In the genomic region with DNA sequence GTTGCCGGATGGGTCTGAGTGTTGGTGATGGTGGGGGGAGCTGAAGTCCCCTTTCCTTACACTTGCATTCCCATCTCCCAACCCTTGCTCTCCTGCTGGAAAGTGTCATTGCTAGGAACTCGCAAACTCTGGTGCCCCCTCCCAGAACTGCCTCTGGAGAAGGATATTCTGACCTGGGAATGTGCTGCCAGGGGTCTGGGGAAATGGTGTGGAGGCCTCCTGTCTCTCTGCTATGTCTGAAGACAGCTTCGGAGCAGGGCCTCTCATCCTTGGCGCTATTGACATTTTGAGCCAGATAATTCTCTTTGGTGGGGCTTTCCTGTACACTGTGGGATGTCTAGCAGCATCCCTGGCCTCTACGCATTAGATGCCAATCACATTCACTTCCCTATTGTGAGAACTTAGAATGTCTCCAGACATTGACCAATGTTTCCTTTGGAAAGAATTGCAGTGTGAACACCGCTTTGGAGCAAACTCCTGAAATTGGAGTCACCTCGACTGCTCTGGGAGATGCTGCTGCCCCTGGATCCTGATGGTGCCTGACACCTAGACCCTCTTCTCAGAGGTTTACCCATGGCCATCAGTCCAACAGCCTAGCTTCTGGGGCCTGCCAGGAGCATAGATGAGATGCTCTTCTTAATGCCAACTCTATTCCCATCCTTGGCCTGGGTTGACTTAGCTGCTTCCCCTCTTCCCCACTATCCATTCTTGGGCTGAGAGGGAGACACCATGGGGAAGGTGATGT, we compare ENCODE assay signal across 20 cellular contexts. TPM values are rescaled to one million over a fixed set of nuclear protein-coding genes. Genes with fewer than 3 reads are reported as not detected.
"Had no signal": no experiment of that assay in that cellular context is flagged by ENCODE, and none has a peak within 500 bp of the region (broad histone marks: within the 10 kb centered on the region; RNA-seq: fewer than 3 reads in every experiment).

No MANE protein-coding gene starts in this region.

- H3K4me1 Mint-ChIP-seq: naive B cell had no signal

- H3K36me3 Mint-ChIP-seq: naive B cell; stimulated activated naive B cell treated with anti-CD40 and anti-IgM and Interleukin-4, amounts not matched to agents 10 μg/mL and 1 μg/mL and 100 μg/mL, for 72 hours had no signal

- H3K27me3 ChIP-seq: dorsolateral prefrontal cortex, gastrocnemius medialis, right lobe of liver, upper lobe of right lung had no signal

- H3K4me3 Mint-ChIP-seq: naive B cell; stimulated activated naive B cell treated with anti-CD40 and anti-IgM and Interleukin-4, amounts not matched to agents 10 μg/mL and 1 μg/mL and 100 μg/mL, for 72 hours; stimulated activated naive CD8-positive, alpha-beta T cell treated with anti-CD3 and anti-CD28 coated beads, Interleukin-15, Interleukin-2, amounts not matched to agents 100 ng/mL and 50 ng/mL, for 24 hours had no signal

- H3K27ac Mint-ChIP-seq: naive B cell; nephron; progenitor cell of endocrine pancreas; stimulated activated naive B cell treated with anti-CD40 and anti-IgM and Interleukin-4, amounts not matched to agents 10 μg/mL and 1 μg/mL and 100 μg/mL, for 72 hours; stimulated activated naive CD8-positive, alpha-beta T cell treated with anti-CD3 and anti-CD28 coated beads, Interleukin-15, Interleukin-2, amounts not matched to agents 100 ng/mL and 50 ng/mL, for 24 hours had no signal

- DNase-seq: dorsolateral prefrontal cortex; effector CD4-positive, alpha-beta T cell; gastrocnemius medialis; left ventricle myocardium superior; lower lobe of right lung; naive B cell; occipital lobe; right lobe of liver; small intestine; stimulated activated CD4-positive, alpha-beta T cell treated with anti-CD3 and anti-CD28 coated beads, Interleukin-15, amount 100 ng/mL, for 24 hours; stimulated activated CD4-positive, alpha-beta T cell treated with anti-CD3 and anti-CD28 coated beads, Interleukin-2, amount 100 ng/mL, for 48 hours; stimulated activated naive B cell treated with anti-CD40 and anti-IgM and Interleukin-4, amounts not matched to agents 10 μg/mL and 1 μg/mL and 100 μg/mL, for 72 hours; transverse colon; upper lobe of right lung had no signal

- H3K9me3 ChIP-seq: gastrocnemius medialis, lower lobe of right lung, right lobe of liver, thoracic aorta, transverse colon, upper lobe of right lung had no signal

- FAIRE-seq: colon, keratinocyte, small intestine had no signal

- H3K9me3 Mint-ChIP-seq: nephron; stimulated activated naive B cell treated with anti-CD40 and anti-IgM and Interleukin-4, amounts not matched to agents 10 μg/mL and 1 μg/mL and 100 μg/mL, for 72 hours; stimulated activated naive CD8-positive, alpha-beta T cell treated with anti-CD3 and anti-CD28 coated beads, Interleukin-15, Interleukin-2, amounts not matched to agents 100 ng/mL and 50 ng/mL, for 24 hours had no signal

- H3K36me3 ChIP-seq: gastrocnemius medialis, lower lobe of right lung, right lobe of liver, thoracic aorta, transverse colon, upper lobe of right lung had no signal

- H3K4me1 ChIP-seq: upper lobe of right lung had no signal

- ATAC-seq: gastrocnemius medialis; left ventricle myocardium superior; right lobe of liver; stimulated activated naive B cell treated with anti-CD40 and anti-IgM and Interleukin-4, amounts not matched to agents 10 μg/mL and 1 μg/mL and 100 μg/mL, for 72 hours had no signal

- H3K4me3 ChIP-seq: dorsolateral prefrontal cortex, gastrocnemius medialis, lower lobe of right lung, right lobe of liver, thoracic aorta, transverse colon, upper lobe of right lung had no signal

RNA-seq across cellular contexts. Expression of a gene that starts 2.2 kb away (rescaled TPM):
- total RNA-seq: progenitor cell of endocrine pancreas, right lobe of liver had no signal
